In the genomic region with DNA sequence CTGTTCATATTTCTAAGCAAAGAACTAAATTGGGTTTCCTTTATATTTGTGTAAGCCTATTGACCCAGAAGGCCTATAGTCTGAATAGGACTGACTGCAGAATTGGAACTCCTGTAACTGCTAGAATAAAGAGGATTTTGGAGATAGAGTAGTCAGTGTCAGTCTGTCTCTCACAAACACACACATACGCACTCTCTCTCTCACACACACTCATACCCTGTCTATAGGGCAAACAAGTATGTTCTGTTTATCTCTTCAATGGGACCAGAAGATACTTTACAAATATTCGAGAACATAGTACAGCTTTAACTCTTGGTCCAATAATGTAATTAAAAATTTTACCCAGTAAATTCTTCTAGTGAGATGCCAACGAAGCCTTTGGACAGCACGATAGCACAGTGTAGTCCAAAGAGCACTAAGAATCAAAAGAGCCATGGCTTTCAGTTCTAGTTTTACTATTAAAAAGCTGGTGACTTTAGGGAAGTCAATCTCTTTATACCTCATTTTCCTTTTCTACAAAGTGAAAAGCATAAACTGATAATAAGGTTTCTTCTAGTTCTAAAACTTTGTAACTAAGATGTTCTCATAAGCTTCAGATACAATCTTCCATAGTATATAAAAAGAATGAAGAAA, we compare ENCODE assay signal across 18 cellular contexts. TPM values are rescaled to one million over a fixed set of nuclear protein-coding genes. Genes with fewer than 3 reads are reported as not detected.
DNase-seq lines count a peak whose midpoint lies in the region; ATAC-seq and TF ChIP-seq lines count a peak whose summit lies in the region.
"Had no signal": no experiment of that assay in that cellular context is flagged by ENCODE, and none has a peak within 500 bp of the region (broad histone marks: within the 10 kb centered on the region; RNA-seq: fewer than 3 reads in every experiment).

No MANE protein-coding gene starts in this region.

- ATAC-seq in GM18858 (IDR thresholded peaks at IDR 0.05; ENCODE audit: unreplicated experiment) (peak; percentile 40), HG02610 (IDR thresholded peaks at IDR 0.05; ENCODE audit: unreplicated experiment) (peak; percentile 56), GM18861 (IDR thresholded peaks at IDR 0.05; ENCODE audit: unreplicated experiment) (no peak), HG03457 (IDR thresholded peaks at IDR 0.05; ENCODE audit: unreplicated experiment) (no peak)
- ATAC-seq: K562, pancreas had no signal

- POLR2A ChIA-PET in OCI-LY7 (lab: Charles Lee) = interaction anchor here (0.6 to 3.4 kb wide), 9 partner anchors 11 to 1324 kb away, joined by 3 to 14 read pairs (median 5); partner anchors contain the start of genes ABHD17B and C9orf85

- H3K4me3 Mint-ChIP-seq in progenitor cell of endocrine pancreas (ENCODE audit: low read depth) = no peak overlapping the region
- no peak overlapping the region for H3K4me3 Mint-ChIP-seq in HFFc6

- no peaks in the 10 kb centered on the region for H3K9me3 Mint-ChIP-seq in progenitor cell of endocrine pancreas (ENCODE audit: low read depth)
- H3K9me3 Mint-ChIP-seq in HFFc6 = no peaks in the 10 kb centered on the region

- H3K27ac Mint-ChIP-seq in progenitor cell of endocrine pancreas (peak overlapping the region; percentile 46), HFFc6 (no peak overlapping the region)

- TF ChIP-seq CTCF in OCI-LY7 (conservative IDR thresholded peaks at IDR 0.05; ENCODE audit: low read length) (no peak), progenitor cell of endocrine pancreas (IDR thresholded peaks at IDR 0.05; ENCODE audit: unreplicated experiment) (no peak), HFFc6 (IDR thresholded peaks at IDR 0.05) (no peak)

- H3K9me3 ChIP-seq in OCI-LY7 (ENCODE audit: low read length) = peaks cover 13% of the 10 kb centered on the region; the same call in 1 of the 2 replicates
- H3K9me3 ChIP-seq: esophagus squamous epithelium, pancreas had no signal

- peaks cover 100% of the 10 kb centered on the region for H3K79me2 ChIP-seq in OCI-LY7 (ENCODE audit: insufficient read depth, low read depth, low read length)

- peaks cover 2% of the 10 kb centered on the region for H3K36me3 Mint-ChIP-seq in progenitor cell of endocrine pancreas (ENCODE audit: insufficient read depth)
- H3K36me3 Mint-ChIP-seq in HFFc6 (ENCODE audit: low read depth) = peaks cover 4% of the 10 kb centered on the region; the same call in 1 of the 2 replicates

- H3K27ac ChIP-seq in OCI-LY7 (ENCODE audit: low read depth, low read length, poor library complexity, severe bottlenecking) = peak overlapping the region; percentile 57
- H3K27ac ChIP-seq: esophagus squamous epithelium, pancreas had no signal

- H2AFZ ChIP-seq in OCI-LY7 (ENCODE audit: low read length) = no peak overlapping the region

- H3K4me1 ChIP-seq in OCI-LY7 (ENCODE audit: insufficient read depth, low read length, poor library complexity, severe bottlenecking) = peaks cover 96% of the 10 kb centered on the region

- H3K36me3 ChIP-seq in OCI-LY7 (ENCODE audit: insufficient read depth, low read length) = peaks cover 34% of the 10 kb centered on the region
- H3K36me3 ChIP-seq: esophagus squamous epithelium, pancreas had no signal

- no peaks in the 10 kb centered on the region for H3K9me2 ChIP-seq in OCI-LY7 (ENCODE audit: insufficient read depth, low read length)

- peak overlapping the region; percentile 46 for H3K4me3 ChIP-seq in OCI-LY7 (ENCODE audit: low read depth, low read length, poor library complexity, severe bottlenecking)
- H3K4me3 ChIP-seq: esophagus squamous epithelium, K562, pancreas had no signal

- peak; percentile 41 for DNase-seq in OCI-LY7 (ENCODE audit: low spot score)
- no peak for DNase-seq in progenitor cell of endocrine pancreas (ENCODE audit: low spot score, unreplicated experiment)
- DNase-seq in HFFc6 = no peak
- DNase-seq: activated CD4-positive, alpha-beta T cell treated with anti-CD3 and anti-CD28 coated beads, Interleukin-2, amount 50 U/mL, for 48 hours; activated T-cell treated with anti-CD3 and anti-CD28 coated beads for 4 hours; anterior cingulate cortex; central memory CD4-positive, alpha-beta T cell; effector CD8-positive, alpha-beta T cell; esophagus squamous epithelium; NCI-H2029 treated with DMSO at 0.1 percent for 48 hours; NCI-H446; pancreas; stimulated activated CD4-positive, alpha-beta T cell treated with anti-CD3 and anti-CD28 coated beads, Interleukin-2, amount 100 ng/mL, for 48 hours had no signal

- intact Hi-C loops in OCI-LY7 (cut with micrococcal nuclease; ENCODE audit: unreplicated experiment) = no loop called here

- BruUV-seq in OCI-LY7 (replicated peaks; lab: Mats Ljungman, UMichigan) = no TSS peak

- H3K27me3 Mint-ChIP-seq in progenitor cell of endocrine pancreas (no peaks in the 10 kb centered on the region), HFFc6 (ENCODE audit: insufficient read depth) (peaks cover 2% of the 10 kb centered on the region; the same call in 1 of the 2 replicates)

- peak overlapping the region; percentile 74 for H3K4me2 ChIP-seq in OCI-LY7 (ENCODE audit: low read length)

- H4K20me1 ChIP-seq in OCI-LY7 (ENCODE audit: insufficient read depth, low read length) = no peaks in the 10 kb centered on the region; the same call in 1 of the 2 replicates

- CTCF ChIA-PET in OCI-LY7 (lab: Charles Lee; ENCODE audit: unreplicated experiment) = no interaction called here

- H3K4me1 Mint-ChIP-seq in progenitor cell of endocrine pancreas (ENCODE audit: low read depth) (peaks cover 19% of the 10 kb centered on the region), HFFc6 (ENCODE audit: low read depth) (peaks cover 25% of the 10 kb centered on the region)

RNA-seq across cellular contexts. Expression of gene ABHD17B, which starts 19.3 kb away (rescaled TPM):
- 28.3 and 31.0 TPM in 2 replicates for total RNA-seq in OCI-LY7 (2014; rRNA removed; shearing (Covaris generic))
- total RNA-seq in OCI-LY7 (2022) = 47.7 and 51.8 TPM in 2 replicates
- total RNA-seq in progenitor cell of endocrine pancreas = 38.3 TPM in 2 replicates
- total RNA-seq in HFFc6 (2021; fragmentation: NEBNext Ultra II Directional; extraction: Animal tissue kit (Norgen Biotek cat#: 25700)) = 10 to 100 TPM; 13.6 to 17.9 (median 15.5) TPM

RNA-seq across cellular contexts. Expression of gene C9orf85, which starts 19.8 kb away (rescaled TPM):
- total RNA-seq in OCI-LY7 (2014; rRNA removed; shearing (Covaris generic)) = 5.6 and 8.7 TPM in 2 replicates
- total RNA-seq in OCI-LY7 (2022) = 12.1 and 14.2 TPM in 2 replicates
- total RNA-seq in progenitor cell of endocrine pancreas = 12.3 and 16.1 TPM in 2 replicates
- total RNA-seq in HFFc6 (2021; fragmentation: NEBNext Ultra II Directional; extraction: Animal tissue kit (Norgen Biotek cat#: 25700)) = 10 to 100 TPM; 14.1 to 17.9 (median 15.2) TPM

Comparison
In these comparisons a context has a peak if more than half of its experiments do, and no peak if none do; other contexts are left out.
1. ATAC-seq: peak in GM18858 (single experiment) and HG02610 (single experiment); none in GM18861 (single experiment) and HG03457 (single experiment).